35 cellular contexts compared by ENCODE assay signal in genomic region chr7:71506822-71507221, GRCh38.
DNase-seq lines count a peak whose midpoint lies in the region; ATAC-seq and TF ChIP-seq lines count a peak whose summit lies in the region.
"Had no signal": no experiment of that assay in that cellular context is flagged by ENCODE, and none has a peak within 500 bp of the region (broad histone marks: within the 10 kb centered on the region; RNA-seq: fewer than 3 reads in every experiment).

No MANE protein-coding gene starts in this region.

- H3K4me3 ChIP-seq in SK-N-MC (no peak overlapping the region), endodermal cell (ENCODE audit: low read length) (no peak overlapping the region), mesendoderm (ENCODE audit: low read length) (no peak overlapping the region)
- H3K4me3 ChIP-seq: A549; BLaER1; BLaER1 treated with 17β-estradiol and CSF1 and Interleukin-3, amounts not matched to agents 10 nM and 100 nM had no signal

- H3K9ac ChIP-seq in SK-N-MC (ENCODE audit: insufficient read length): no peak overlapping the region
- H3K9ac ChIP-seq in endodermal cell (ENCODE audit: extremely low read depth, low read length, poor library complexity, severe bottlenecking): no peak overlapping the region
- H3K9ac ChIP-seq in mesendoderm (ENCODE audit: low read length): no peak overlapping the region
- H3K9ac ChIP-seq: BLaER1; BLaER1 treated with 17β-estradiol and CSF1 and Interleukin-3, amounts not matched to agents 10 nM and 100 nM had no signal

- no peak overlapping the region for H3K56ac ChIP-seq in mesendoderm (ENCODE audit: low read length)

- H3K4me2 ChIP-seq in mesendoderm (ENCODE audit: low read length): no peak overlapping the region
- H3K4me2 ChIP-seq: A549; BLaER1; BLaER1 treated with 17β-estradiol and CSF1 and Interleukin-3, amounts not matched to agents 10 nM and 100 nM had no signal

- H3K27me3 Mint-ChIP-seq in WTC11 (ENCODE audit: low read depth) (no peaks in the 10 kb centered on the region), endodermal cell (ENCODE audit: insufficient read depth) (no peaks in the 10 kb centered on the region)
- H3K27me3 Mint-ChIP-seq: B cell; CD4-positive, alpha-beta T cell; CD4-positive, CD25-positive, alpha-beta regulatory T cell; CD8-positive, alpha-beta memory T cell had no signal

- H3K79me1 ChIP-seq in mesendoderm (ENCODE audit: low read length): no peaks in the 10 kb centered on the region

- H2AK5ac ChIP-seq in mesendoderm (ENCODE audit: low read length): no peak overlapping the region

- no peak for ATAC-seq in WTC11
- ATAC-seq in HG02840 (IDR thresholded peaks at IDR 0.05; ENCODE audit: low FRiP score, unreplicated experiment): no peak
- no peak for ATAC-seq in HG03439 (IDR thresholded peaks at IDR 0.05; ENCODE audit: unreplicated experiment)
- ATAC-seq: A549; CD8-positive, alpha-beta T cell had no signal

- H3K27me3 ChIP-seq in endodermal cell (ENCODE audit: control insufficient read depth, insufficient read depth, low read length, poor library complexity, severe bottlenecking) (no peaks in the 10 kb centered on the region), mesendoderm (ENCODE audit: insufficient read depth, low read length, poor library complexity) (no peaks in the 10 kb centered on the region)
- H3K27me3 ChIP-seq: BE2C; BLaER1; BLaER1 treated with 17β-estradiol and CSF1 and Interleukin-3, amounts not matched to agents 10 nM and 100 nM had no signal

- H3K4me3 Mint-ChIP-seq in WTC11 (no peak overlapping the region), endodermal cell (no peak overlapping the region)
- H3K4me3 Mint-ChIP-seq: B cell; CD14-positive monocyte; CD4-positive, alpha-beta memory T cell; CD4-positive, alpha-beta T cell; CD4-positive, CD25-positive, alpha-beta regulatory T cell; CD8-positive, alpha-beta memory T cell; CD8-positive, alpha-beta T cell had no signal

- peak overlapping the region; percentile 50 for H3K4ac ChIP-seq in mesendoderm (ENCODE audit: low read depth, low read length)

- peaks cover 17% of the 10 kb centered on the region for H3K4me1 ChIP-seq in endodermal cell (ENCODE audit: control insufficient read depth, insufficient read depth, low read length)
- peaks cover 2% of the 10 kb centered on the region for H3K4me1 ChIP-seq in mesendoderm (ENCODE audit: control insufficient read depth, low read depth, low read length)
- H3K4me1 ChIP-seq: A549; BE2C; BLaER1; BLaER1 treated with 17β-estradiol and CSF1 and Interleukin-3, amounts not matched to agents 10 nM and 100 nM; Caco-2 had no signal

- no peaks in the 10 kb centered on the region for H3K79me2 ChIP-seq in mesendoderm (ENCODE audit: control insufficient read depth, insufficient read depth, low read length)

- H3K9me3 Mint-ChIP-seq in WTC11: peaks cover 12% of the 10 kb centered on the region
- H3K9me3 Mint-ChIP-seq in endodermal cell: peaks cover 4% of the 10 kb centered on the region

- peaks cover 33% of the 10 kb centered on the region for H3K4me1 Mint-ChIP-seq in WTC11
- peaks cover 36% of the 10 kb centered on the region for H3K4me1 Mint-ChIP-seq in endodermal cell
- H3K4me1 Mint-ChIP-seq: B cell; CD14-positive monocyte; CD4-positive, alpha-beta memory T cell; CD4-positive, CD25-positive, alpha-beta regulatory T cell; CD8-positive, alpha-beta memory T cell had no signal

- H3K23ac ChIP-seq in mesendoderm (ENCODE audit: low read length): no peak overlapping the region

- H3K9me3 ChIP-seq in SK-N-MC (ENCODE audit: low read depth, low read length): no peaks in the 10 kb centered on the region
- H3K9me3 ChIP-seq in endodermal cell (ENCODE audit: control insufficient read depth, low read length): peaks cover 18% of the 10 kb centered on the region
- H3K9me3 ChIP-seq: A549, BE2C, BLaER1, Caco-2 had no signal

- no peak for TF ChIP-seq CTCF in WTC11 (IDR thresholded peaks at IDR 0.05)
- TF ChIP-seq CTCF in endodermal cell (conservative IDR thresholded peaks at IDR 0.05): no peak

- peak overlapping the region; percentile 88; the same call in 1 of the 2 replicates for H3K27ac ChIP-seq in SK-N-MC
- no peak overlapping the region for H3K27ac ChIP-seq in endodermal cell (ENCODE audit: low read depth, low read length)
- H3K27ac ChIP-seq in mesendoderm (ENCODE audit: low read depth, low read length): no peak overlapping the region
- H3K27ac ChIP-seq: 22Rv1; A549; BLaER1; BLaER1 treated with 17β-estradiol and CSF1 and Interleukin-3, amounts not matched to agents 10 nM and 100 nM; C4-2B had no signal

- no peak for DNase-seq in SK-N-MC (ENCODE audit: low read depth, low spot score)
- no peak for DNase-seq in WTC11 (ENCODE audit: low spot score)
- DNase-seq in endodermal cell: no peak
- no peak for DNase-seq in mesendoderm
- DNase-seq in HUDEP-2 (lab: John Stamatoyannopoulos, UW; ENCODE audit: unreplicated experiment in 76 of 76): no peak
- no peak for DNase-seq in NCI-H1105 treated with DMSO at 0.1 percent for 48 hours (lab: John Stamatoyannopoulos, UW)
- DNase-seq: 8988T; ACHN; AML-193; BE2C; C1 segment of cervical spinal cord; Caco-2; Calu3; CD4-positive, alpha-beta memory T cell; CD4-positive, alpha-beta T cell; CD4-positive, CD25-positive, alpha-beta regulatory T cell; CD8-positive, alpha-beta memory T cell; CD8-positive, alpha-beta T cell; COR-L47; DMS 273 treated with DMSO at 0.1 percent for 48 hours; DMS153; DMS53; DMS79; DMS79 treated with DMSO at 0.1 percent for 48 hours; DND-41; EL had no signal

- WGBS in endodermal cell (ENCODE audit: insufficient coverage in 1 of 2, insufficient read length in 1 of 2), 2 experiments: 92% methylated on average over 5 to 6 of the region's 6 CpGs
- no CpG with 5 or more reads among the region's 6 CpGs for WGBS in mesendoderm (ENCODE audit: extremely low coverage, insufficient coverage, low lambda C conversion rate)

- peaks cover 24% of the 10 kb centered on the region for H3K36me3 Mint-ChIP-seq in WTC11
- peaks cover 43% of the 10 kb centered on the region for H3K36me3 Mint-ChIP-seq in endodermal cell (ENCODE audit: low read depth)
- H3K36me3 Mint-ChIP-seq: CD14-positive monocyte; CD4-positive, alpha-beta memory T cell; CD4-positive, CD25-positive, alpha-beta regulatory T cell; CD8-positive, alpha-beta memory T cell; CD8-positive, alpha-beta T cell had no signal

- H2BK15ac ChIP-seq in mesendoderm (replicated peaks; ENCODE audit: low read depth): no peak overlapping the region

- CTCF ChIA-PET in WTC11 (lab: Charles Lee): no interaction called here

- no peak overlapping the region for H2BK5ac ChIP-seq in mesendoderm (ENCODE audit: low read length)

- POLR2A ChIA-PET in WTC11 (lab: Charles Lee): no interaction called here

- H3K18ac ChIP-seq in mesendoderm (ENCODE audit: low read length): peak overlapping the region; percentile 39

- H3K36me3 ChIP-seq in SK-N-MC (ENCODE audit: insufficient read depth, low read length) (no peaks in the 10 kb centered on the region; the same call in 1 of the 2 replicates), endodermal cell (ENCODE audit: control insufficient read depth, insufficient read depth, low read length) (peaks cover 41% of the 10 kb centered on the region), mesendoderm (ENCODE audit: control insufficient read depth, insufficient read depth, low read length) (no peaks in the 10 kb centered on the region)
- H3K36me3 ChIP-seq: BE2C; BLaER1; BLaER1 treated with 17β-estradiol and CSF1 and Interleukin-3, amounts not matched to agents 10 nM and 100 nM had no signal

- H4K8ac ChIP-seq in mesendoderm (ENCODE audit: low read depth, low read length): no peak overlapping the region

- H3K27ac Mint-ChIP-seq in WTC11: no peak overlapping the region
- H3K27ac Mint-ChIP-seq in endodermal cell: peak overlapping the region; percentile 44
- H3K27ac Mint-ChIP-seq: B cell; CD14-positive monocyte; CD4-positive, alpha-beta memory T cell; CD4-positive, alpha-beta T cell; CD4-positive, CD25-positive, alpha-beta regulatory T cell; CD8-positive, alpha-beta memory T cell; CD8-positive, alpha-beta T cell had no signal

- H2BK120ac ChIP-seq in mesendoderm (ENCODE audit: low read depth, low read length): no peak overlapping the region

- H4K5ac ChIP-seq in mesendoderm (ENCODE audit: low read length): no peak overlapping the region

TF ChIP-seq in WTC11, 78 proteins besides CTCF, POLR2A, EP300 and RAD21:
- TF ChIP-seq HMGA2 (CRISPR knock-in tag; IDR thresholded peaks at IDR 0.05) (no peak), ZNF121 (CRISPR knock-in tag; IDR thresholded peaks at IDR 0.05) (peak; percentile 90), CREB1 (CRISPR knock-in tag; IDR thresholded peaks at IDR 0.05) (no peak), SP1 (CRISPR knock-in tag; conservative IDR thresholded peaks at IDR 0.05) (no peak), ZNF232 (CRISPR knock-in tag; IDR thresholded peaks at IDR 0.05) (no peak)
